Comparison of ENCODE assay signal across 8 cellular contexts in genomic region chr3:55481918-55482495, GRCh38. TPM values are rescaled to one million over a fixed set of nuclear protein-coding genes. Genes with fewer than 3 reads are reported as not detected.
A peak's percentile ranks its signal among the peaks of the same experiment; 100 is the strongest.
DNase-seq lines count a peak whose midpoint lies in the region; ATAC-seq, FAIRE-seq and TF ChIP-seq lines count a peak whose summit lies in the region.

No MANE protein-coding gene starts in this region.

- TF ChIP-seq CTCF in bronchial epithelial cell (IDR thresholded peaks at IDR 0.05; ENCODE audit: insufficient read depth, low read length, severe bottlenecking) (peak; percentile 18), stomach (IDR thresholded peaks at IDR 0.05) (no peak)

- peak overlapping the region; percentile 78 for H3K9ac ChIP-seq in GM23248

- no peaks in the 10 kb centered on the region for H3K9me2 ChIP-seq in GM23248 (ENCODE audit: insufficient read depth)

- H3K4me1 ChIP-seq in GM23248 (ENCODE audit: insufficient read depth) (peaks cover 32% of the 10 kb centered on the region), stomach (peaks cover 33 to 58% (median 54%) of the 10 kb centered on the region in 4 donors)

- H3K27ac ChIP-seq in GM23248 = peak overlapping the region; percentile 73
- peak overlapping the region; percentile 1 to 52 (median 15) for H3K27ac ChIP-seq in stomach

- ATAC-seq in GM18520 (IDR thresholded peaks at IDR 0.05; ENCODE audit: unreplicated experiment) = no peak

- peaks cover 57% of the 10 kb centered on the region for H3F3A ChIP-seq in GM23248 (ENCODE audit: insufficient read depth)

- no peak for TF ChIP-seq POLR2A in stomach (IDR thresholded peaks at IDR 0.05)
- no peak for TF ChIP-seq POLR2A in erythroblast (IDR thresholded peaks at IDR 0.05; ENCODE audit: low read length)

- in situ Hi-C loops in GM23248 (cut with MboI) = loop anchor here (10.0 to 25.0 kb wide), 3 partner anchors 317 to 1045 kb away; no protein-coding TSS in a partner anchor

- peak; percentile 73 for DNase-seq in GM23248
- DNase-seq in bronchial epithelial cell (ENCODE audit: low read depth) = no peak
- peak; percentile 79 for DNase-seq in islet precursor cell
- DNase-seq in stomach = no peak
- DNase-seq in erythroblast (lab: John Stamatoyannopoulos, UW) = no peak
- no peak for DNase-seq in activated naive CD4-positive, alpha-beta T cell treated with Interleukin-2 at 50 U/mL for 16 hours
- no peak for DNase-seq in activated gamma-delta T cell (lab: John Stamatoyannopoulos, UW)

- no peaks in the 10 kb centered on the region for H3K27me3 ChIP-seq in GM23248 (replicated peaks; ENCODE audit: insufficient read depth)
- H3K27me3 ChIP-seq in bronchial epithelial cell (ENCODE audit: control insufficient read depth, insufficient read depth, low read length) = peaks cover 4% of the 10 kb centered on the region
- H3K27me3 ChIP-seq in stomach = peaks cover 0 to 90% (median 55%) of the 10 kb centered on the region in 3 donors

- intact Hi-C loops in stomach (cut with DNase I; ENCODE audit: low total_unique reads) = loop anchor here (10.0 kb wide), 2 partner anchors 263 to 773 kb away; no protein-coding TSS in a partner anchor

- H2AFZ ChIP-seq in GM23248 = peak overlapping the region; percentile 5; the same call in 1 of the 2 replicates

- no peak for TF ChIP-seq EP300 in stomach (IDR thresholded peaks at IDR 0.05)

- no peak for FAIRE-seq in bronchial epithelial cell (lab: Jason Lieb, UNC)

- peaks cover 98% of the 10 kb centered on the region for H3K79me2 ChIP-seq in GM23248 (ENCODE audit: insufficient read depth)

- 4 to 7% methylated on average over 22 to 29 of the region's 30 CpGs for WGBS in GM23248 (ENCODE audit: low coverage in 1 of 2, low lambda C conversion rate in 2 of 2, missing lambda C conversion rate in 2 of 2), 2 experiments
- 8 to 27% (median 10%) methylated on average over 15 to 30 of the region's 30 CpGs for WGBS in stomach, 5 donors

- H4K20me1 ChIP-seq in GM23248 (ENCODE audit: insufficient read depth) = no peaks in the 10 kb centered on the region

- H3K9me3 ChIP-seq in GM23248 (ENCODE audit: low read depth) (no peaks in the 10 kb centered on the region), stomach (no peaks in the 10 kb centered on the region)

- H3K36me3 ChIP-seq in GM23248 (ENCODE audit: low read depth) (peaks cover 24% of the 10 kb centered on the region), bronchial epithelial cell (ENCODE audit: control insufficient read depth, insufficient read depth, low read length) (no peaks in the 10 kb centered on the region), stomach (no peaks in the 10 kb centered on the region)

- H3K4me2 ChIP-seq in GM23248 (ENCODE audit: unreplicated experiment) = peak overlapping the region; percentile 75

- H3K4me3 ChIP-seq in GM23248 (peak overlapping the region; percentile 97), bronchial epithelial cell (ENCODE audit: low read depth, low read length) (peak overlapping the region; percentile 37), stomach (peak overlapping the region; percentile 34 to 48 (median 38))

RNA-seq across cellular contexts. Expression of gene WNT5A, which starts 5.1 kb away (rescaled TPM):
- 281 and 298 TPM in 2 replicates for total RNA-seq in GM23248 (2014; rRNA removed; shearing (Covaris generic))
- polyA plus RNA-seq in GM23248 (2016; fragmentation: Nextera tagmentation; extraction: Ambion mirVana) (74.0 and 76.1 TPM in 2 replicates), stomach (1 to 10 TPM; 1.2 to 4.5 (median 1.4) TPM)
- total RNA-seq in bronchial epithelial cell (3.9 and 11.6 TPM in 2 replicates), stomach (10 to 100 TPM in 3 of 5 donors, 1 to 10 TPM in 2; 4.1 to 44.2 (median 10.9) TPM)

Comparison
In these comparisons a context has a peak if more than half of its experiments do, and no peak if none do; other contexts are left out.
1. DNase-seq: peak in GM23248 (single experiment) and islet precursor cell (single experiment); none in bronchial epithelial cell (single experiment), stomach (single experiment), erythroblast (0 of 2), activated naive CD4-positive, alpha-beta T cell treated with Interleukin-2 at 50 U/mL for 16 hours (single experiment) and activated gamma-delta T cell (single experiment).
2. H3K4me3 ChIP-seq: peak in every context shown above with its lines; median percentile 97 in GM23248; 38 in stomach; 37 in bronchial epithelial cell.